In the genomic region with DNA sequence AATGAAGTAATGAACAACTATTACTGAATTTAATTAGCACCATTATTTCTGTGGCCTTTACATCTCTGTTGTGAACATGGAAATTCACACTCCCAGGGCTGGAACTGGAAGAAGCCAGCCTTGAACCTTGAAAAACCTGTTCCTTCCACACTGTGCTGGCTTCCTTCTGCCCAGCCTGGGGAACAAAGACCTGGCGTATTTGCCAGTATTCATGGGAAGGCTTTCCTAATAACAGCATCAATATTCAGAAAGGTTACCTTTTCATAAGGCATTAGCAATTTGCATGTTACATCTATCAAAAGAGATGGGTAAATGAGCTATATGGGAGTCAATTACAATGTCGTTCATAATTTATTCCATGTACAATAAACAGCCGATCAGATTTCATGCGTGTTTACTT, we compare ENCODE assay signal across 20 cellular contexts. TPM values are rescaled to one million over a fixed set of nuclear protein-coding genes. Genes with fewer than 3 reads are reported as not detected.
"Had no signal": no experiment of that assay in that cellular context is flagged by ENCODE, and none has a peak within 500 bp of the region (broad histone marks: within the 10 kb centered on the region; RNA-seq: fewer than 3 reads in every experiment).

No MANE protein-coding gene starts in this region.

- ATAC-seq: activated naive CD4-positive, alpha-beta T cell treated with anti-CD3 and anti-CD28 coated beads, Interleukin-2, amount 50 U/mL, for 72 hours; foreskin keratinocyte; left lung; stimulated activated naive B cell treated with anti-CD40 and anti-IgM and Interleukin-4, amounts not matched to agents 10 μg/mL and 1 μg/mL and 100 μg/mL, for 72 hours; WTC11 had no signal

- DNase-seq: activated CD4-positive, alpha-beta memory T cell treated with anti-CD3 and anti-CD28 coated beads for 36 hours; activated CD4-positive, alpha-beta T cell treated with anti-CD3 and anti-CD28 coated beads for 4 hours; activated gamma-delta T cell treated with Interleukin-2 at 50 U/mL for 16 hours; activated T-cell treated with anti-CD3 and anti-CD28 coated beads for 4 hours; adrenal gland; foreskin keratinocyte; glutamatergic neuron; left lung; nephron progenitor cell; stimulated activated naive B cell treated with anti-CD40 and anti-IgM and Interleukin-4, amounts not matched to agents 10 μg/mL and 1 μg/mL and 100 μg/mL, for 72 hours; uterus had no signal

- H3K27ac ChIP-seq: adrenal gland, cardiac muscle cell, epithelial cell of prostate, foreskin keratinocyte, left lung, tibial nerve, uterus had no signal

RNA-seq across cellular contexts. Expression of a gene that starts 1.3 kb away (rescaled TPM):
- total RNA-seq: activated CD4-positive, alpha-beta memory T cell treated with anti-CD3 and anti-CD28 coated beads for 36 hours; activated naive CD4-positive, alpha-beta T cell treated with anti-CD3 and anti-CD28 coated beads, Interleukin-2, amount 50 U/mL, for 72 hours; activated T-helper 1 cell treated with anti-CD3 and anti-CD28 coated beads, Interleukin-12 subunit alpha, Interleukin-12 subunit beta, Interleukin-2, Interleukin-4 antibody, amounts not matched to agents 30 ng/mL and 10 ng/mL and 1 ng/mL, durations not matched to agents 14 hours and 24 hours and 36 hours; cardiac muscle cell; dermis microvascular lymphatic vessel endothelial cell; foreskin keratinocyte; left lung; lung microvascular endothelial cell; mesothelial cell of epicardium; tibial nerve had no signal
